8 cellular contexts compared by ENCODE assay signal in genomic region chr9:29356-29755, GRCh38. TPM values are rescaled to one million over a fixed set of nuclear protein-coding genes. Genes with fewer than 3 reads are reported as not detected.
DNase-seq lines count a peak whose midpoint lies in the region; ATAC-seq, FAIRE-seq and TF ChIP-seq lines count a peak whose summit lies in the region.
"Not testable (repeated sequence)": the region's sequence is repeated elsewhere in the genome, so short reads cannot be mapped to it uniquely, and the experiment has no call there.

TSS of gene WASHC1 (minus strand) at chr9:29456. CDS start at chr9:24999, 4,457 bp downstream.

- H3K79me2 ChIP-seq in H1 (ENCODE audit: control insufficient read depth in 1 of 2, insufficient read depth in 2 of 2, low read length in 2 of 2): not testable (repeated sequence)

- H3K9me3 ChIP-seq in AG04450 (ENCODE audit: control insufficient read depth, insufficient read depth, low read length); HEK293 (ENCODE audit: control insufficient read depth, insufficient read depth, low read depth, low read length); SJCRH30 (replicated peaks); H1 (ENCODE audit: insufficient read depth in 2 of 2, low read depth in 1 of 2, low read length in 1 of 2); right atrium auricular region; naive thymus-derived CD4-positive, alpha-beta T cell (ENCODE audit: control insufficient read depth in 2 of 3, low read length in 3 of 3); small intestine (ENCODE audit: control insufficient read depth, low read depth): not testable (repeated sequence)

- H3K4me3 Mint-ChIP-seq in activated T-helper 17 cell treated with anti-CD3 and anti-CD28 coated beads, Interleukin-2, amount 50 U/mL, for 72 hours: not testable (repeated sequence)
- H3K4me3 Mint-ChIP-seq in naive thymus-derived CD4-positive, alpha-beta T cell: peak within 1 kb of the TSS in 1 of 10 donors; percentile 21

- not testable (repeated sequence) for H2BK20ac ChIP-seq in H1 (ENCODE audit: low read length)

- H2BK12ac ChIP-seq in H1 (ENCODE audit: low read depth, low read length): not testable (repeated sequence)

- not testable (repeated sequence) for H3K9ac ChIP-seq in H1 (replicated peaks in 1 of 4; ENCODE audit: extremely low read depth in 1 of 4, low read depth in 3 of 4, low read length in 3 of 4)

- not testable (repeated sequence) for H3K27ac ChIP-seq in AG04450 (ENCODE audit: low read depth, low read length); HEK293 (ENCODE audit: extremely low read depth, low read depth, low read length); H1 (ENCODE audit: low read depth, low read length); right atrium auricular region; naive thymus-derived CD4-positive, alpha-beta T cell (ENCODE audit: low read depth, low read length); small intestine (ENCODE audit: low read depth in 1 of 2, low read length in 1 of 2)
- H3K27ac ChIP-seq in SJCRH30: peak within 1 kb of the TSS; percentile 44; the same call in 1 of the 2 replicates

- H4K20me1 ChIP-seq in H1 (replicated peaks in 1 of 2; ENCODE audit: control insufficient read depth in 1 of 2, insufficient read depth in 2 of 2, low read length in 2 of 2): not testable (repeated sequence)

- H4K8ac ChIP-seq in H1 (ENCODE audit: extremely low read depth, insufficient read depth, low read length): not testable (repeated sequence)

- not testable (repeated sequence) for DNase-seq in AG04450 (ENCODE audit: low read depth, low spot score); SJCRH30; H1 (ENCODE audit: low read depth in 1 of 2, low spot score in 2 of 2); right atrium auricular region (ENCODE audit: low spot score); naive thymus-derived CD4-positive, alpha-beta T cell; small intestine

- H4K5ac ChIP-seq in H1 (ENCODE audit: insufficient read length, low read depth, low read length): not testable (repeated sequence)

- H3K79me1 ChIP-seq in H1 (ENCODE audit: low read depth, low read length): not testable (repeated sequence)

- not testable (repeated sequence) for H3K4me1 ChIP-seq in HEK293 (ENCODE audit: control insufficient read depth, insufficient read depth, low read length); SJCRH30; H1 (replicated peaks in 1 of 4; ENCODE audit: control insufficient read depth in 3 of 4, insufficient read depth in 4 of 4, low read length in 3 of 4); right atrium auricular region; naive thymus-derived CD4-positive, alpha-beta T cell (ENCODE audit: control insufficient read depth in 2 of 2, insufficient read depth in 2 of 2, low read length in 2 of 2); small intestine (ENCODE audit: control insufficient read depth in 2 of 2, insufficient read depth in 1 of 2, low read depth in 1 of 2, low read length in 1 of 2)

- not testable (repeated sequence) for H2BK15ac ChIP-seq in H1 (ENCODE audit: low read length)

- not testable (repeated sequence) for H3K27ac Mint-ChIP-seq in activated T-helper 17 cell treated with anti-CD3 and anti-CD28 coated beads, Interleukin-2, amount 50 U/mL, for 72 hours; naive thymus-derived CD4-positive, alpha-beta T cell

- H3K56ac ChIP-seq in H1 (replicated peaks; ENCODE audit: insufficient read length, low read depth, low read length): not testable (repeated sequence)

- H3K9me3 Mint-ChIP-seq in activated T-helper 17 cell treated with anti-CD3 and anti-CD28 coated beads, Interleukin-2, amount 50 U/mL, for 72 hours; naive thymus-derived CD4-positive, alpha-beta T cell: not testable (repeated sequence)

- not testable (repeated sequence) for FAIRE-seq in H1 (lab: Jason Lieb, UNC); small intestine (lab: Jason Lieb, UNC)

- not testable (repeated sequence) for H4K91ac ChIP-seq in H1 (replicated peaks; ENCODE audit: insufficient read length, low read length)

- POLR2A ChIA-PET in AG04450 (lab: Yijun Ruan, JAX); HEK293 (lab: Yijun Ruan, JAX); H1 (lab: Charles Lee; ENCODE audit: partially characterized antibody); naive thymus-derived CD4-positive, alpha-beta T cell (lab: Charles Lee): not testable (repeated sequence)

- H3K4ac ChIP-seq in H1 (replicated peaks; ENCODE audit: insufficient read length, low read depth, low read length): not testable (repeated sequence)

- no CpG with 5 or more reads among the region's 20 CpGs for whole genome bisulfite sequencing in H1 (ENCODE audit: extremely low coverage in 1 of 2, insufficient coverage in 1 of 2, insufficient read length in 1 of 2, insufficient replicate concordance in 2 of 2, low coverage in 1 of 2, low lambda C conversion rate in 2 of 2, missing lambda C conversion rate in 1 of 2), 2 experiments
- 0 to 14% methylated on average over 1 to 3 of the region's 20 CpGs; no CpG with 5 or more reads in 1 of the 3 donors for WGBS in small intestine, 3 donors

- not testable (repeated sequence) for H3K27me3 ChIP-seq in AG04450 (ENCODE audit: control insufficient read depth, insufficient read depth, low read length); SJCRH30; H1 (replicated peaks in 1 of 4; ENCODE audit: control insufficient read depth in 3 of 4, extremely low read depth in 1 of 4, insufficient read depth in 3 of 4, low read length in 3 of 4); right atrium auricular region; naive thymus-derived CD4-positive, alpha-beta T cell (ENCODE audit: control insufficient read depth in 2 of 2, insufficient read depth in 2 of 2, low read length in 2 of 2); small intestine (ENCODE audit: control insufficient read depth in 2 of 2, insufficient read depth in 2 of 2, low read length in 2 of 2)

- H2BK120ac ChIP-seq in H1 (replicated peaks; ENCODE audit: low read depth, low read length): not testable (repeated sequence)

- TF ChIP-seq POLR2A in H1 (IDR thresholded peaks at IDR 0.05; ENCODE audit: control extremely low read depth in 1 of 2, low read depth in 2 of 2, low read length in 2 of 2): not testable (repeated sequence)

- intact Hi-C loops in naive thymus-derived CD4-positive, alpha-beta T cell (cut with micrococcal nuclease): not testable (repeated sequence)

- not testable (repeated sequence) for H3K23me2 ChIP-seq in H1 (ENCODE audit: low read depth, low read length)

- H3K36me3 ChIP-seq in HEK293 (ENCODE audit: control insufficient read depth in 2 of 2, insufficient read depth in 1 of 2, low read length in 2 of 2); SJCRH30; H1 (ENCODE audit: control insufficient read depth in 2 of 4, insufficient read depth in 4 of 4, low read length in 3 of 4); right atrium auricular region; naive thymus-derived CD4-positive, alpha-beta T cell (ENCODE audit: control insufficient read depth in 2 of 3, insufficient read depth in 3 of 3, low read length in 3 of 3); small intestine (ENCODE audit: control insufficient read depth in 2 of 2, insufficient read depth in 2 of 2, low read length in 2 of 2): not testable (repeated sequence)

- not testable (repeated sequence) for TF ChIP-seq EP300 in H1 (IDR thresholded peaks at IDR 0.05; ENCODE audit: borderline replicate concordance in 1 of 2, low read depth in 2 of 2, low read length in 2 of 2)

- not testable (repeated sequence) for H3K27me3 Mint-ChIP-seq in activated T-helper 17 cell treated with anti-CD3 and anti-CD28 coated beads, Interleukin-2, amount 50 U/mL, for 72 hours; naive thymus-derived CD4-positive, alpha-beta T cell

- H3K4me2 ChIP-seq in H1 (ENCODE audit: insufficient read depth in 1 of 2, low read depth in 2 of 2, low read length in 2 of 2): not testable (repeated sequence)

- H2AFZ ChIP-seq in H1 (ENCODE audit: low read length): not testable (repeated sequence)

- not testable (repeated sequence) for H3K23ac ChIP-seq in H1 (ENCODE audit: insufficient read length)

- CTCF ChIA-PET in AG04450 (lab: Charles Lee); HEK293 (lab: Yijun Ruan, JAX); H1 (lab: Charles Lee; ENCODE audit: partially characterized antibody); naive thymus-derived CD4-positive, alpha-beta T cell (lab: Charles Lee): not testable (repeated sequence)

- not testable (repeated sequence) for H3K36me3 Mint-ChIP-seq in activated T-helper 17 cell treated with anti-CD3 and anti-CD28 coated beads, Interleukin-2, amount 50 U/mL, for 72 hours (ENCODE audit: low read depth); naive thymus-derived CD4-positive, alpha-beta T cell

- not testable (repeated sequence) for H3K4me1 Mint-ChIP-seq in activated T-helper 17 cell treated with anti-CD3 and anti-CD28 coated beads, Interleukin-2, amount 50 U/mL, for 72 hours; naive thymus-derived CD4-positive, alpha-beta T cell

- not testable (repeated sequence) for H2BK5ac ChIP-seq in H1 (ENCODE audit: low read depth, low read length)

- H3K4me3 ChIP-seq in AG04450 (ENCODE audit: low read depth, low read length): peak within 1 kb of the TSS; percentile 56
- peak within 1 kb of the TSS; percentile 38 for H3K4me3 ChIP-seq in HEK293 (ENCODE audit: low read depth, low read length)
- H3K4me3 ChIP-seq in SJCRH30: peak within 1 kb of the TSS; percentile 60
- H3K4me3 ChIP-seq in H1 (ENCODE audit: extremely low read depth in 1 of 4, insufficient read depth in 2 of 4, low read depth in 3 of 4, low read length in 4 of 4): peak within 1 kb of the TSS; percentile 28 to 52 (median 30); a peak in 5 of 8 replicates
- H3K4me3 ChIP-seq in right atrium auricular region: peak within 1 kb of the TSS; percentile 58
- not testable (repeated sequence) for H3K4me3 ChIP-seq in naive thymus-derived CD4-positive, alpha-beta T cell (ENCODE audit: low read length)
- peak within 1 kb of the TSS in 1 of 2 donors; percentile 55 for H3K4me3 ChIP-seq in small intestine (ENCODE audit: low read depth in 1 of 2, low read length in 2 of 2)

- not testable (repeated sequence) for ATAC-seq in activated T-helper 17 cell treated with anti-CD3 and anti-CD28 coated beads, Interleukin-2, amount 50 U/mL, for 72 hours (replicated peaks); naive thymus-derived CD4-positive, alpha-beta T cell

- not testable (repeated sequence) for H3K14ac ChIP-seq in H1 (ENCODE audit: insufficient read length)

- not testable (repeated sequence) for TF ChIP-seq RAD21 in H1 (IDR thresholded peaks at IDR 0.05 in 1 of 2, conservative IDR thresholded peaks at IDR 0.05 in 1 of 2; ENCODE audit: low read depth in 2 of 2, low read length in 2 of 2)

- not testable (repeated sequence) for H3K18ac ChIP-seq in H1 (ENCODE audit: extremely low read depth, low read length)

- H2AK5ac ChIP-seq in H1 (ENCODE audit: low read depth, low read length): not testable (repeated sequence)

- not testable (repeated sequence) for TF ChIP-seq CTCF in AG04450 (IDR thresholded peaks at IDR 0.05; ENCODE audit: low read depth, low read length); HEK293 (tag by site-specific recombination; IDR thresholded peaks at IDR 0.05); H1 (IDR thresholded peaks at IDR 0.05; ENCODE audit: control extremely low read depth in 1 of 3, insufficient read depth in 1 of 3, low read depth in 1 of 3, low read length in 3 of 3); right atrium auricular region (IDR thresholded peaks at IDR 0.05)

RNA-seq across cellular contexts. Expression of gene WASHC1, which starts in this region (rescaled TPM):
- polyA plus RNA-seq in AG04450 (2011; rRNA removed) (7.2 and 9.7 TPM in 2 replicates), H1 (2011; rRNA removed) (6.4 and 9.5 TPM in 2 replicates), small intestine (10 to 100 TPM; 17.9 to 76.5 (median 51.4) TPM)
- 5.6 and 7.2 TPM in 2 replicates for polyA minus RNA-seq in AG04450 (2011; rRNA and poly(A)+ RNA removed)
- total RNA-seq in SJCRH30 (2014; rRNA removed; shearing (Covaris generic)): 4.4 and 6.2 TPM in 2 replicates
- total RNA-seq in activated T-helper 17 cell treated with anti-CD3 and anti-CD28 coated beads, Interleukin-2, amount 50 U/mL, for 72 hours: 10 to 100 TPM; 12.4 to 14.9 TPM
- 10.0 and 10.2 TPM in 2 replicates for total RNA-seq in H1 (2021; fragmentation: NEBNext Ultra II Directional; extraction: Animal tissue kit (Norgen Biotek cat#: 25700))
- polyA plus RNA-seq in H1 (2011; cell fraction: cytosol; rRNA removed): 10.4 TPM
- 41.2 TPM for polyA plus RNA-seq in H1 (2011; cell fraction: nucleus; rRNA removed)
- 7.4 to 11.3 TPM (median 10.5 TPM) in 4 replicates for polyA plus RNA-seq in H1 (2012, experiment 1 of 2)
- polyA plus RNA-seq in H1 (2012, experiment 2 of 2): 4.5 TPM
- 5.1 TPM for polyA plus RNA-seq in H1 (2013, experiment 1 of 2)
- 4.8 TPM for polyA plus RNA-seq in H1 (2013, experiment 2 of 2)
- polyA minus RNA-seq in H1 (2011; rRNA and poly(A)+ RNA removed): 3.0 and 6.5 TPM in 2 replicates
- 0.81 TPM for polyA minus RNA-seq in H1 (2011; cell fraction: cytosol; rRNA and poly(A)+ RNA removed)
- 6.1 TPM for polyA minus RNA-seq in H1 (2011; cell fraction: nucleus; rRNA and poly(A)+ RNA removed)
- total RNA-seq in right atrium auricular region: 1 to 10 TPM; 2.4 to 3.3 TPM
- total RNA-seq in naive thymus-derived CD4-positive, alpha-beta T cell: 10 to 100 TPM; 17.1 to 41.9 (median 24.9) TPM
- polyA plus RNA-seq in naive thymus-derived CD4-positive, alpha-beta T cell: 1 to 10 TPM; 1.4 to 1.5 TPM
